In genomic region chr22:36386900-36387663, GRCh38 we compare ENCODE assay signal across 8 cellular contexts. TPM values are rescaled to one million over a fixed set of nuclear protein-coding genes. Genes with fewer than 3 reads are reported as not detected.
DNase-seq lines count a peak whose midpoint lies in the region; ATAC-seq and TF ChIP-seq lines count a peak whose summit lies in the region.

No MANE protein-coding gene starts in this region.

- peak overlapping the region; percentile 85 to 97 (median 94) for H3K4me3 Mint-ChIP-seq in naive B cell

- H3K36me3 Mint-ChIP-seq in naive B cell, result peaks cover 6 to 11% of the 10 kb centered on the region in 2 donors

- intact Hi-C loops in upper lobe of right lung (cut with DNase I), result loop anchor here (5.0 to 10.0 kb wide), 2 partner anchors 52 to 80 kb away; no protein-coding TSS in a partner anchor

- no peak for DNase-seq in AG10803 (ENCODE audit: low read depth)
- DNase-seq in activated CD4-positive, CD25-positive, alpha-beta regulatory T cell treated with anti-CD3 and anti-CD28 coated beads, Interleukin-2, amount 50 U/mL, for 72 hours, result peak; percentile 74
- peak; percentile 71 to 76 for DNase-seq in erythroblast (lab: John Stamatoyannopoulos, UW)
- DNase-seq in naive B cell, result peak; percentile 79
- DNase-seq in upper lobe of right lung, result peak; percentile 93
- no peak for DNase-seq in NCI-H187 treated with DMSO at 0.1 percent for 48 hours (lab: John Stamatoyannopoulos, UW)

- TF ChIP-seq CTCF in AG10803 (conservative IDR thresholded peaks at IDR 0.05; ENCODE audit: low read length), result no peak
- TF ChIP-seq CTCF in upper lobe of right lung (IDR thresholded peaks at IDR 0.05), result no peak

- no peaks in the 10 kb centered on the region for H3K27me3 ChIP-seq in upper lobe of right lung

- peak overlapping the region; percentile 96 for H3K27ac ChIP-seq in upper lobe of right lung

- H3K9me3 Mint-ChIP-seq in naive B cell, result no peaks in the 10 kb centered on the region

- peak overlapping the region; percentile 93 for H3K4me3 ChIP-seq in AG10803 (ENCODE audit: low read length)
- peak overlapping the region; percentile 96 for H3K4me3 ChIP-seq in upper lobe of right lung

- peaks cover 39 to 78% (median 67%) of the 10 kb centered on the region in 3 donors for H3K4me1 Mint-ChIP-seq in naive B cell

- H3K27me3 Mint-ChIP-seq in naive B cell, result no peaks in the 10 kb centered on the region

- no peak for TF ChIP-seq POLR2A in erythroblast (IDR thresholded peaks at IDR 0.05; ENCODE audit: low read length)

- H3K9me3 ChIP-seq in upper lobe of right lung, result no peaks in the 10 kb centered on the region

- H3K27ac Mint-ChIP-seq in naive B cell, result peak overlapping the region; percentile 88 to 99 (median 96)

- peaks cover 44% of the 10 kb centered on the region for H3K4me1 ChIP-seq in upper lobe of right lung

- ATAC-seq in GM18868 (IDR thresholded peaks at IDR 0.05; ENCODE audit: unreplicated experiment), result peak; percentile 4
- ATAC-seq in HG03520 (IDR thresholded peaks at IDR 0.05; ENCODE audit: unreplicated experiment), result peak; percentile 8
- ATAC-seq in naive B cell (ENCODE audit: low read depth in 2 of 2), result peak; percentile 20 to 30
- peak; percentile 46 for ATAC-seq in upper lobe of right lung

- H3K36me3 ChIP-seq in upper lobe of right lung, result peaks cover 7% of the 10 kb centered on the region

RNA-seq across cellular contexts. Expression of gene MYH9, which starts 0.7 kb away (rescaled TPM):
- 100 to 1,000 TPM in 1 of 6 donors, 10 to 100 TPM in 5; 17.3 to 255 (median 64.5) TPM for polyA plus RNA-seq in naive B cell (ENCODE audit: low read depth in 6 of 6)
- total RNA-seq in upper lobe of right lung, result 842 TPM

Comparison
In these comparisons a context has a peak if more than half of its experiments do, and no peak if none do; other contexts are left out.
1. DNase-seq: peak in activated CD4-positive, CD25-positive, alpha-beta regulatory T cell treated with anti-CD3 and anti-CD28 coated beads, Interleukin-2, amount 50 U/mL, for 72 hours (single experiment), erythroblast (2 of 2), naive B cell (single experiment) and upper lobe of right lung (single experiment); none in AG10803 (single experiment) and NCI-H187 treated with DMSO at 0.1 percent for 48 hours (single experiment).
2. Peak in every context shown above with its lines, with median percentiles within 50 percentile points of each other: ATAC-seq.